In genomic region chr13:50911937-50912624, GRCh38 we compare ENCODE assay signal across 8 cellular contexts. TPM values are rescaled to one million over a fixed set of nuclear protein-coding genes. Genes with fewer than 3 reads are reported as not detected.
A peak's percentile ranks its signal among the peaks of the same experiment; 100 is the strongest.
DNase-seq lines count a peak whose midpoint lies in the region; ATAC-seq and TF ChIP-seq lines count a peak whose summit lies in the region.

No MANE protein-coding gene starts in this region.

- peak overlapping the region; percentile 32 for H3K27ac Mint-ChIP-seq in WTC11

- TF ChIP-seq CTCF in AG09319 (IDR thresholded peaks at IDR 0.05; ENCODE audit: low read depth, low read length) (peak; percentile 93), WTC11 (IDR thresholded peaks at IDR 0.05) (peak; percentile 67)

- no peaks in the 10 kb centered on the region for H3K36me3 Mint-ChIP-seq in WTC11

- CTCF ChIA-PET in WTC11 (lab: Charles Lee): interaction anchor here (0.6 to 2.0 kb wide), 76 partner anchors 8 to 1042 kb away, joined by 3 to 21 read pairs (median 4); partner anchors contain the start of genes KCNRG, SPRYD7 and TRIM13

- no peaks in the 10 kb centered on the region for H3K27me3 Mint-ChIP-seq in WTC11 (ENCODE audit: low read depth)

- no peak overlapping the region for H3K27ac ChIP-seq in caudate nucleus (ENCODE audit: low read depth, low read length)

- ATAC-seq in GM18907 (IDR thresholded peaks at IDR 0.05; ENCODE audit: unreplicated experiment) (peak; percentile 55), HG03159 (IDR thresholded peaks at IDR 0.05; ENCODE audit: unreplicated experiment) (peak; percentile 50), WTC11 (peak; percentile 62)

- POLR2A ChIA-PET in WTC11 (lab: Charles Lee): interaction anchor here (0.6 to 1.5 kb wide), 2 partner anchors 525 to 781 kb away, joined by 3 to 4 read pairs; no protein-coding TSS in a partner anchor

- H3K4me3 Mint-ChIP-seq in WTC11: peak overlapping the region; percentile 4; the same call in 1 of the 2 replicates

- no peaks in the 10 kb centered on the region for H3K9me3 Mint-ChIP-seq in WTC11

- DNase-seq in AG09319 (ENCODE audit: extremely low read depth, low read depth) (peak; percentile 56), NCI-H2227 treated with DMSO at 0.1 percent for 48 hours (lab: John Stamatoyannopoulos, UW) (peak; percentile 31), WTC11 (ENCODE audit: low spot score) (peak; percentile 97), caudate nucleus (lab: John Stamatoyannopoulos, UW) (peak in 58 of 61 donors; percentile 12 to 86 (median 56)), islet precursor cell (peak; percentile 93)
- DNase-seq in stimulated activated CD4-positive, alpha-beta T cell treated with anti-CD3 and anti-CD28 coated beads, Interleukin-1b, Interleukin-23, amount 100 ng/mL, for 24 hours (ENCODE audit: low read depth in 4 of 4, low spot score in 1 of 4): peak; percentile 84 to 93 (median 88)

- H3K4me1 Mint-ChIP-seq in WTC11: peaks cover 63% of the 10 kb centered on the region

TF ChIP-seq in WTC11, 78 proteins besides CTCF, POLR2A, EP300 and RAD21:
- no peak for TF ChIP-seq E2F5 (CRISPR knock-in tag; IDR thresholded peaks at IDR 0.05)
- no peak for TF ChIP-seq ZNF317 (CRISPR knock-in tag; IDR thresholded peaks at IDR 0.05; ENCODE audit: borderline replicate concordance, low read depth)
- TF ChIP-seq GABPB1 (CRISPR knock-in tag; IDR thresholded peaks at IDR 0.05): no peak
- TF ChIP-seq ZNF671 (CRISPR knock-in tag; IDR thresholded peaks at IDR 0.05): no peak
- no peak for TF ChIP-seq ESRRA (CRISPR knock-in tag; IDR thresholded peaks at IDR 0.05; ENCODE audit: borderline replicate concordance)
- TF ChIP-seq HMGA2 (CRISPR knock-in tag; IDR thresholded peaks at IDR 0.05): no peak
- no peak for TF ChIP-seq TEAD1 (CRISPR knock-in tag; IDR thresholded peaks at IDR 0.05)
- TF ChIP-seq NFYB (CRISPR knock-in tag; conservative IDR thresholded peaks at IDR 0.05; ENCODE audit: low read depth): no peak
- TF ChIP-seq ZNF512 (CRISPR knock-in tag; IDR thresholded peaks at IDR 0.05; ENCODE audit: borderline replicate concordance): no peak
- no peak for TF ChIP-seq MAX (CRISPR knock-in tag; IDR thresholded peaks at IDR 0.05)
- TF ChIP-seq SOX15 (CRISPR knock-in tag; IDR thresholded peaks at IDR 0.05): no peak
- TF ChIP-seq FOXJ3 (CRISPR knock-in tag; IDR thresholded peaks at IDR 0.05; ENCODE audit: borderline replicate concordance): no peak
- TF ChIP-seq OVOL2 (CRISPR knock-in tag; IDR thresholded peaks at IDR 0.05; ENCODE audit: borderline replicate concordance): no peak
- no peak for TF ChIP-seq JUN (CRISPR knock-in tag; IDR thresholded peaks at IDR 0.05)
- TF ChIP-seq CREB1 (CRISPR knock-in tag; IDR thresholded peaks at IDR 0.05): no peak
- TF ChIP-seq PREB (CRISPR knock-in tag; IDR thresholded peaks at IDR 0.05; ENCODE audit: borderline replicate concordance): no peak

RNA-seq across cellular contexts. Expression of gene RNASEH2B, which starts 2.5 kb away (rescaled TPM):
- total RNA-seq in WTC11 (2021): 27.3 to 33.3 TPM (median 30.3 TPM) in 3 replicates

Comparison
In these comparisons a context has a peak if more than half of its experiments do, and no peak if none do; other contexts are left out.
1. DNase-seq: peak in every context shown above with its lines; median percentile 97 in WTC11; 93 in islet precursor cell; 88 in stimulated activated CD4-positive, alpha-beta T cell treated with anti-CD3 and anti-CD28 coated beads, Interleukin-1b, Interleukin-23, amount 100 ng/mL, for 24 hours; 56 in caudate nucleus; 56 in AG09319; 31 in NCI-H2227 treated with DMSO at 0.1 percent for 48 hours.